ENCODE assay signal across 8 cellular contexts in the genomic region with DNA sequence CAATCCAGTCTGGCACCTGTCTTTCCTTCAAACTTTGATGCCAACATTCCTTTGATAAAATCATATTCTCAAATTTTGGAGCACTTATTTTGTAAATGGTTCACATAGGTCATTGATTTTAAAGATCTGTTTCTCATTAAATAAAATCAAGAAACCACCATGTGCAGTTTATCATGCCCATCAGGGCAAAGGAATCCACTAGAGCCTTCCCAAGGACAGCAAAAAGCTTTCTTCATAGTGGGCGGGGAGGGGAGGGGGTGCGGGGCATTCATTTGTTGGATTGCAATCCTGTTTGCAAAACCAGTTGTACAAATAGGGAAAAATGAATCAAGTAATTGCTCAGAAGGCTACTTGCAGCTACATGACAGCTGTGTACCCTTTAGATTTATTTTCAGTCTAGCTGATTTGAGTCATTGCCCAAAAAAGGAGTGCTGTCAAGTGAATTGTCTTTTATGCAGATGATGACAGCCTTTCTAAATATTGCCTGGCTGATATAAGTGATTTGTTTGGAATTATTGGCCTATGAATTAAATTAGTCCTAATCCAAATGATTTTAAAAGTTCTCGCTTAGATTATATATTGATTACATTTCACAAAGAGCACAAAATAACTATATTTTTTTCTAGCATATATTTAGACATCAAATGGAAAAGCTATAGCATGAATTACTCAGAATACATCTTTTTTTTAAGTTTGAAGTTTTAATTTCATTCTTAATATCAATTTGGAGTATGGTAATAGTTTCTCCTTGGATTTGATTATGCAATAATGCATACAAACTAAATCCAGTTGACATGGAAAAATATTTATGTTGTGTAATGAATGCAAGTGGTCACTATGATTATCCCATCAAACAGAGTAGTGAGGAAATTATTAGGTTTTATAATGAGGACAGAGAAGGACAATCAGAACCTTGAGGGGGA. TPM values are rescaled to one million over a fixed set of nuclear protein-coding genes. Genes with fewer than 3 reads are reported as not detected.
DNase-seq lines count a peak whose midpoint lies in the region; ATAC-seq and TF ChIP-seq lines count a peak whose summit lies in the region.

No MANE protein-coding gene starts in this region.

- H3K4me2 ChIP-seq in H9 (ENCODE audit: insufficient read depth, insufficient read length, low read length): no peak overlapping the region

- POLR2A ChIA-PET in GM10248 (lab: Yijun Ruan, JAX): no interaction called here

- no peak for TF ChIP-seq POLR2A in gastroesophageal sphincter (IDR thresholded peaks at IDR 0.05)

- H3K4me1 Mint-ChIP-seq in H9: peaks cover 8 to 12% of the 10 kb centered on the region in 2 experiments

- H3K36me3 Mint-ChIP-seq in H9 (ENCODE audit: insufficient read depth in 1 of 3, low read depth in 3 of 3): no peaks in the 10 kb centered on the region; a peak in 1 of 7 replicates

- no peaks in the 10 kb centered on the region for H4K20me1 ChIP-seq in H9 (ENCODE audit: control insufficient read depth, insufficient read depth, insufficient read length)

- no peak overlapping the region for H2BK15ac ChIP-seq in H9 (ENCODE audit: low read depth, low read length)

- H3K56ac ChIP-seq in H9 (ENCODE audit: insufficient read length, low read depth, low read length): no peak overlapping the region

- H4K8ac ChIP-seq in H9 (replicated peaks; ENCODE audit: insufficient read length, low read depth, low read length): no peak overlapping the region

- no peaks in the 10 kb centered on the region for H3K79me1 ChIP-seq in H9 (ENCODE audit: insufficient read depth, low read depth, low read length, poor library complexity, severe bottlenecking)

- H3K79me2 ChIP-seq in H9 (ENCODE audit: insufficient read depth, low read length): peaks cover 7% of the 10 kb centered on the region; the same call in 1 of the 2 replicates

- H3K4me3 ChIP-seq in RWPE2 (ENCODE audit: severe bottlenecking) (no peak overlapping the region), gastroesophageal sphincter (no peak overlapping the region)

- H3K27ac ChIP-seq in RWPE2 (ENCODE audit: poor library complexity, severe bottlenecking) (peak overlapping the region; percentile 58), gastroesophageal sphincter (no peak overlapping the region), H9 (ENCODE audit: insufficient read length, low read depth, low read length) (no peak overlapping the region)

- H3K4ac ChIP-seq in H9 (ENCODE audit: low read depth, low read length): no peak overlapping the region

- H3K36me3 ChIP-seq in RWPE2 (ENCODE audit: low read depth): no peaks in the 10 kb centered on the region
- H3K36me3 ChIP-seq in gastroesophageal sphincter: no peaks in the 10 kb centered on the region

- no peak overlapping the region for H4K91ac ChIP-seq in H9 (ENCODE audit: insufficient read length, low read depth, low read length)

- H3K14ac ChIP-seq in H9 (ENCODE audit: insufficient read depth, low read length): no peak overlapping the region

- no peak overlapping the region for H2BK20ac ChIP-seq in H9 (ENCODE audit: low read depth, low read length, poor library complexity, severe bottlenecking)

- no peak overlapping the region for H2BK12ac ChIP-seq in H9 (ENCODE audit: insufficient read length, low read depth, low read length)

- H3K9me3 Mint-ChIP-seq in H9: no peaks in the 10 kb centered on the region

- no peak overlapping the region for H3K4me3 Mint-ChIP-seq in H9

- H3K4me1 ChIP-seq in RWPE2 (ENCODE audit: insufficient read depth, poor library complexity, severe bottlenecking): peaks cover 53% of the 10 kb centered on the region
- peaks cover 0 to 31% (median 5%) of the 10 kb centered on the region in 3 donors for H3K4me1 ChIP-seq in gastroesophageal sphincter
- no peaks in the 10 kb centered on the region for H3K4me1 ChIP-seq in H9 (ENCODE audit: insufficient read depth, low read length)

- no peak overlapping the region for H2AK5ac ChIP-seq in H9 (ENCODE audit: insufficient read length, low read length)

- CTCF ChIA-PET in GM10248 (lab: Yijun Ruan, JAX): interaction anchor here (0.5 kb wide), 1 partner anchor 571 kb away, joined by 3 read pairs; no protein-coding TSS in a partner anchor

- DNase-seq in stimulated activated naive CD4-positive, alpha-beta T cell treated with Interleukin-2 at 50 U/mL for 16 hours (lab: John Stamatoyannopoulos, UW): peak; percentile 28
- DNase-seq in stimulated activated naive CD4-positive, alpha-beta T cell (lab: John Stamatoyannopoulos, UW): no peak
- DNase-seq in RWPE2 (ENCODE audit: low spot score) (peak; percentile 75), H9 (no peak), GM10248 (ENCODE audit: extremely low spot score) (no peak)

- H3K23ac ChIP-seq in H9 (ENCODE audit: insufficient read length, low read depth, low read length): no peak overlapping the region

- H3K27me3 Mint-ChIP-seq in H9 (ENCODE audit: low read depth): no peaks in the 10 kb centered on the region

- TF ChIP-seq EP300 in gastroesophageal sphincter (IDR thresholded peaks at IDR 0.05): no peak

- H2AFZ ChIP-seq in H9 (ENCODE audit: low read length): no peak overlapping the region

- TF ChIP-seq CTCF in RWPE2 (IDR thresholded peaks at IDR 0.05; ENCODE audit: poor library complexity, severe bottlenecking) (no peak), gastroesophageal sphincter (IDR thresholded peaks at IDR 0.05) (no peak), H9 (conservative IDR thresholded peaks at IDR 0.05) (no peak), GM10248 (IDR thresholded peaks at IDR 0.05; ENCODE audit: control extremely low read depth, extremely low read depth, low read depth, missing control alignments) (no peak)

- H3T11ph ChIP-seq in H9 (ENCODE audit: low read length): no peak overlapping the region

- H3K27me3 ChIP-seq in RWPE2 (ENCODE audit: insufficient read depth, poor library complexity, severe bottlenecking) (no peaks in the 10 kb centered on the region), gastroesophageal sphincter (no peaks in the 10 kb centered on the region), H9 (ENCODE audit: insufficient read depth, low read length) (no peaks in the 10 kb centered on the region)

- 54 to 65% methylated on average over 3 of the region's 3 CpGs for WGBS in gastroesophageal sphincter (ENCODE audit: low coverage in 1 of 2), 2 donors
- WGBS in H9 (ENCODE audit: extremely low coverage, insufficient read length, low lambda C conversion rate): no CpG with 5 or more reads among the region's 3 CpGs

- ATAC-seq in RWPE2 (ENCODE audit: low read depth) (peak; percentile 88), gastroesophageal sphincter (peak; percentile 25), HG02759 (IDR thresholded peaks at IDR 0.05; ENCODE audit: unreplicated experiment) (no peak), HG02840 (IDR thresholded peaks at IDR 0.05; ENCODE audit: low FRiP score, unreplicated experiment) (no peak)

- no peak overlapping the region for H3K9ac ChIP-seq in H9 (ENCODE audit: extremely low read depth, insufficient read length, low read length)

- no peak overlapping the region for H3K18ac ChIP-seq in H9 (ENCODE audit: insufficient read length, low read depth, low read length)

- H3K9me3 ChIP-seq in RWPE2 (ENCODE audit: severe bottlenecking) (no peaks in the 10 kb centered on the region), gastroesophageal sphincter (no peaks in the 10 kb centered on the region), H9 (ENCODE audit: control insufficient read depth, low read depth, low read length) (no peaks in the 10 kb centered on the region)

- no peak overlapping the region for H2BK120ac ChIP-seq in H9 (ENCODE audit: low read depth, low read length, poor library complexity, severe bottlenecking)

- H2BK5ac ChIP-seq in H9 (ENCODE audit: insufficient read length, low read length): no peak overlapping the region

- no peak overlapping the region for H3K27ac Mint-ChIP-seq in H9

- no peak overlapping the region for H4K5ac ChIP-seq in H9 (ENCODE audit: insufficient read length, low read depth, low read length)

- no peaks in the 10 kb centered on the region for H3K23me2 ChIP-seq in H9 (ENCODE audit: insufficient read length, low read depth, low read length, poor library complexity, severe bottlenecking)

RNA-seq across cellular contexts. Expression of a gene that starts 23.2 kb away (rescaled TPM):
- 1 to 10 TPM; 3.5 to 6.9 (median 5.0) TPM for total RNA-seq in gastroesophageal sphincter
- total RNA-seq in H9 (2021): 29.1 and 33.2 TPM in 2 replicates

Comparison
In these comparisons a context has a peak if more than half of its experiments do, and no peak if none do; other contexts are left out.
1. DNase-seq: peak in stimulated activated naive CD4-positive, alpha-beta T cell treated with Interleukin-2 at 50 U/mL for 16 hours (single experiment) and RWPE2 (single experiment); none in stimulated activated naive CD4-positive, alpha-beta T cell (0 of 6), H9 (single experiment) and GM10248 (single experiment).
2. ATAC-seq: peak in RWPE2 (single experiment) and gastroesophageal sphincter (single experiment); none in HG02759 (single experiment) and HG02840 (single experiment).